Comparison of ENCODE assay signal across 1 cellular context in genomic region chr9:98018347-98018746, GRCh38.
TF ChIP-seq lines count a peak whose summit lies in the region.

No MANE protein-coding gene starts in this region.

TF ChIP-seq in WTC11, 78 proteins besides CTCF, POLR2A, EP300 and RAD21:
- TF ChIP-seq ZBTB43 (CRISPR knock-in tag; IDR thresholded peaks at IDR 0.05) (no peak), ZNF423 (CRISPR knock-in tag; IDR thresholded peaks at IDR 0.05) (no peak), ZNF671 (CRISPR knock-in tag; IDR thresholded peaks at IDR 0.05) (no peak), TEAD4 (CRISPR knock-in tag; IDR thresholded peaks at IDR 0.05) (no peak), ATF1 (CRISPR knock-in tag; IDR thresholded peaks at IDR 0.05) (no peak), FOXJ3 (CRISPR knock-in tag; IDR thresholded peaks at IDR 0.05; ENCODE audit: borderline replicate concordance) (no peak), USF1 (CRISPR knock-in tag; IDR thresholded peaks at IDR 0.05) (no peak), ZNF425 (CRISPR knock-in tag; conservative IDR thresholded peaks at IDR 0.05) (no peak), RORB (CRISPR knock-in tag; IDR thresholded peaks at IDR 0.05) (no peak), ZNF396 (CRISPR knock-in tag; IDR thresholded peaks at IDR 0.05; ENCODE audit: borderline replicate concordance) (no peak), PREB (CRISPR knock-in tag; IDR thresholded peaks at IDR 0.05; ENCODE audit: borderline replicate concordance) (no peak), IRF2 (CRISPR knock-in tag; IDR thresholded peaks at IDR 0.05; ENCODE audit: borderline replicate concordance, low read depth) (no peak), KAT7 (CRISPR knock-in tag; IDR thresholded peaks at IDR 0.05; ENCODE audit: borderline replicate concordance) (no peak), MXD4 (CRISPR knock-in tag; IDR thresholded peaks at IDR 0.05; ENCODE audit: borderline replicate concordance) (no peak), ZNF121 (CRISPR knock-in tag; IDR thresholded peaks at IDR 0.05) (no peak)
